1 cellular context compared by ENCODE assay signal in the genomic region with DNA sequence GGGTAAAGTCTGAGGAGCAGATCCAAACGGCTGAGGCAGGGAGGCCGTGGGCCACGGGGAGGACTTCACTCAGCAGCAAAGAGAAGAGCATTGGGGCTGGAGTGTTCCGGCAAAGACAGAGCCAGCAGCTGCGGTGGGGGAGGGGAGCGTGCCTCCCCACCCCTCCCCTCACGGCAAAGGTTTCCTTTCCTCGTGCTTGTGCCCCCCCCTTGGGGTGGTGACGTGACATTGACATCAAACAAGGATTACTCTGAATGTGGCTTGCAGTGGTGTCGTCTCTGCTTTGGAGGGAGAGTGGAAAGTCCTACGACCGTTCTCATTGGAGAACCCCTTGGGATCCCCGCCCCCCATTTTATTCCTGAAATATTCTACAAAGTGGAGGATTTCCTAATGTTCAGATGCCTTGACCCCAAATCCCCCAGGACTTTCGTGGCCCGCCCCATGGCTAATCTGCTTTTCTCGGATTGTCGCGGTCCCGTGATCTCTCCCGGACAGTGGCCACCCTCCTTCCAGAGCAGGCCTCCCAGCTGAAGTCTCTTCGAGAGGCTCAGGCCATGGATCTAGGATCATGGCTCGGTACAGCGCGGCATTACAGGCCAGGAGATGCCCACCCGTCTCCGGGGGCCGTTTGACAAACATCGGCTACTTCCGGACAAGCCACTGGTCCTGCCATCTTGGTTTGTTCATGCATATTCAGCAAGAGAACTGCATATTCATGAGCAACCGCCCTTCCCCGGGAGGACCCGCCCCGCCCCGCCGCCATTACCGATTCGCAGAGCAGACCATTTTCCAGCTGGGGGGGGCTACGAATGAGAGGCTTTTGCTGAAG.
TF ChIP-seq lines count a peak whose summit lies in the region.

No MANE protein-coding gene starts in this region.

TF ChIP-seq in K562, 482 proteins besides CTCF, POLR2A, EP300 and RAD21 (continued from another document):
- TF ChIP-seq, protein P1, sequence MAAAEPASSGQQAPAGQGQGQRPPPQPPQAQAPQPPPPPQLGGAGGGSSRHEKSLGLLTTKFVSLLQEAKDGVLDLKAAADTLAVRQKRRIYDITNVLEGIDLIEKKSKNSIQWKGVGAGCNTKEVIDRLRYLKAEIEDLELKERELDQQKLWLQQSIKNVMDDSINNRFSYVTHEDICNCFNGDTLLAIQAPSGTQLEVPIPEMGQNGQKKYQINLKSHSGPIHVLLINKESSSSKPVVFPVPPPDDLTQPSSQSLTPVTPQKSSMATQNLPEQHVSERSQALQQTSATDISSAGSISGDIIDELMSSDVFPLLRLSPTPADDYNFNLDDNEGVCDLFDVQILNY (CRISPR knock-in tag; IDR thresholded peaks at IDR 0.05) = no peak
- TF ChIP-seq MCM3 (IDR thresholded peaks at IDR 0.05) (no peak), POLR2AphosphoS5 (IDR thresholded peaks at IDR 0.05; ENCODE audit: control insufficient read depth, insufficient read depth, low read depth, low read length) (0 out of 2 replicates have a peak, but pooled peaks have one; percentile 2), SMAD2 (IDR thresholded peaks at IDR 0.05; ENCODE audit: low read depth, low read length) (no peak), ZC3H11A (IDR thresholded peaks at IDR 0.05; ENCODE audit: low read depth, low read length) (no peak), CSDE1 (IDR thresholded peaks at IDR 0.05) (no peak), CHCHD3 (CRISPR knock-in tag; IDR thresholded peaks at IDR 0.05) (no peak), ELF2 (CRISPR knock-in tag; IDR thresholded peaks at IDR 0.05) (peak; percentile 60; the same call in 1 of the 2 replicates), SMARCE1 (IDR thresholded peaks at IDR 0.05) (peak; percentile 45), ETV1 (tag; conservative IDR thresholded peaks at IDR 0.05; ENCODE audit: low read depth) (peak; percentile 76), PML (IDR thresholded peaks at IDR 0.05; ENCODE audit: low read length) (no peak), ZNF146 (CRISPR knock-in tag; IDR thresholded peaks at IDR 0.05; ENCODE audit: unreplicated experiment) (no peak)
- TF ChIP-seq, protein P2, sequence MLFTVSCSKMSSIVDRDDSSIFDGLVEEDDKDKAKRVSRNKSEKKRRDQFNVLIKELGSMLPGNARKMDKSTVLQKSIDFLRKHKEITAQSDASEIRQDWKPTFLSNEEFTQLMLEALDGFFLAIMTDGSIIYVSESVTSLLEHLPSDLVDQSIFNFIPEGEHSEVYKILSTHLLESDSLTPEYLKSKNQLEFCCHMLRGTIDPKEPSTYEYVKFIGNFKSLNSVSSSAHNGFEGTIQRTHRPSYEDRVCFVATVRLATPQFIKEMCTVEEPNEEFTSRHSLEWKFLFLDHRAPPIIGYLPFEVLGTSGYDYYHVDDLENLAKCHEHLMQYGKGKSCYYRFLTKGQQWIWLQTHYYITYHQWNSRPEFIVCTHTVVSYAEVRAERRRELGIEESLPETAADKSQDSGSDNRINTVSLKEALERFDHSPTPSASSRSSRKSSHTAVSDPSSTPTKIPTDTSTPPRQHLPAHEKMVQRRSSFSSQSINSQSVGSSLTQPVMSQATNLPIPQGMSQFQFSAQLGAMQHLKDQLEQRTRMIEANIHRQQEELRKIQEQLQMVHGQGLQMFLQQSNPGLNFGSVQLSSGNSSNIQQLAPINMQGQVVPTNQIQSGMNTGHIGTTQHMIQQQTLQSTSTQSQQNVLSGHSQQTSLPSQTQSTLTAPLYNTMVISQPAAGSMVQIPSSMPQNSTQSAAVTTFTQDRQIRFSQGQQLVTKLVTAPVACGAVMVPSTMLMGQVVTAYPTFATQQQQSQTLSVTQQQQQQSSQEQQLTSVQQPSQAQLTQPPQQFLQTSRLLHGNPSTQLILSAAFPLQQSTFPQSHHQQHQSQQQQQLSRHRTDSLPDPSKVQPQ (CRISPR knock-in tag; IDR thresholded peaks at IDR 0.05; ENCODE audit: borderline replicate concordance) = no peak
